ENCODE assay signal across 17 cellular contexts in the genomic region with DNA sequence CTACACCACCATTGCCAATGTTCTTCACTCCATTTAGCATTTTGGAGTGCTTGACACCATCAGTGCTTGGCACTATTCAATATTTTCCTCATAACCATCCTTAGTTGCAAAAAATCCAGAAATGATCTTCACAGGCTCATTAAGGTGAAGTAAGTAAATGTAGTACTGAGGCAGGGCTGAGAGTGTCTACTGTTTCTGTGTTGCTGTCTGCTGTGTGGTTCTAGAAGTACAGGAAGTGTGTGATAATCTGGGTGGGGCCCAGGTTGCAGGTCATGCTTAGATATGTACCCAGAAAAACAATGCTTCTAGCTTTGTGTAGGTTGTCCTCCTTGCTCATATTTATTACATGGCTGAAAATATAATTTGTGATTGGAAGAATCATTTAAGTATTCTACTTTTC.
DNase-seq lines count a peak whose midpoint lies in the region; ATAC-seq and TF ChIP-seq lines count a peak whose summit lies in the region.
"Had no signal": no experiment of that assay in that cellular context is flagged by ENCODE, and none has a peak within 500 bp of the region (broad histone marks: within the 10 kb centered on the region; RNA-seq: fewer than 3 reads in every experiment).

No MANE protein-coding gene starts in this region.

- H3K9me2 ChIP-seq in Loucy (replicated peaks; ENCODE audit: low read depth, low read length) (no peaks in the 10 kb centered on the region), PC-9 (ENCODE audit: insufficient read depth) (no peaks in the 10 kb centered on the region)

- H3K27me3 ChIP-seq in Loucy (ENCODE audit: insufficient read depth, low read length, poor library complexity, severe bottlenecking) (no peaks in the 10 kb centered on the region), PC-9 (ENCODE audit: insufficient read depth, low read depth) (no peaks in the 10 kb centered on the region)

- H3K36me3 Mint-ChIP-seq in immature natural killer cell: no peaks in the 10 kb centered on the region
- no peaks in the 10 kb centered on the region for H3K36me3 Mint-ChIP-seq in stimulated activated naive B cell treated with anti-CD40 and anti-IgM and Interleukin-4, amounts not matched to agents 10 μg/mL and 1 μg/mL and 100 μg/mL, for 72 hours
- H3K36me3 Mint-ChIP-seq: CD4-positive, alpha-beta memory T cell had no signal

- CTCF ChIA-PET in PC-9 (lab: Charles Lee): no interaction called here

- no peak for ATAC-seq in GM18511 (IDR thresholded peaks at IDR 0.05; ENCODE audit: unreplicated experiment)
- no peak for ATAC-seq in stimulated activated naive B cell treated with anti-CD40 and anti-IgM and Interleukin-4, amounts not matched to agents 10 μg/mL and 1 μg/mL and 100 μg/mL, for 72 hours (replicated peaks)

- H3K4me3 ChIP-seq in Loucy (ENCODE audit: low read length, poor library complexity, severe bottlenecking) (peak overlapping the region; percentile 3), PC-9 (no peak overlapping the region), epithelial cell of esophagus (ENCODE audit: low read length) (no peak overlapping the region)
- H3K4me3 ChIP-seq: GM23248 had no signal

- H3K27ac Mint-ChIP-seq in immature natural killer cell: peak overlapping the region; percentile 3 to 50 (median 25)
- H3K27ac Mint-ChIP-seq in stimulated activated naive B cell treated with anti-CD40 and anti-IgM and Interleukin-4, amounts not matched to agents 10 μg/mL and 1 μg/mL and 100 μg/mL, for 72 hours: no peak overlapping the region
- H3K27ac Mint-ChIP-seq: CD4-positive, alpha-beta memory T cell had no signal

- H2AFZ ChIP-seq in Loucy (ENCODE audit: low read length) (peak overlapping the region; percentile 87), PC-9 (0 out of 2 replicates have a peak overlapping the region, but pooled peaks have one; percentile 24)
- H2AFZ ChIP-seq: GM23248 had no signal

- DNase-seq in PC-9 (no peak), epithelial cell of esophagus (ENCODE audit: low read depth) (peak; percentile 49), immature natural killer cell (peak in 1 of 3 donors; percentile 3)
- no peak for DNase-seq in stimulated activated naive B cell treated with anti-CD40 and anti-IgM and Interleukin-4, amounts not matched to agents 10 μg/mL and 1 μg/mL and 100 μg/mL, for 72 hours
- DNase-seq in stimulated activated naive CD4-positive, alpha-beta T cell (lab: John Stamatoyannopoulos, UW): no peak
- DNase-seq: C1 segment of cervical spinal cord; Calu3; CD4-positive, alpha-beta memory T cell; COR-L47; DMS53; DMS79 treated with DMSO at 0.1 percent for 48 hours; GF-D8; GM23248; H7; HCEC 1CT had no signal

- H3K27ac ChIP-seq in PC-9: no peak overlapping the region
- H3K27ac ChIP-seq: GM23248 had no signal

- peak overlapping the region; percentile 2 for H3K9ac ChIP-seq in Loucy (ENCODE audit: low read depth, low read length, poor library complexity, severe bottlenecking)
- H3K9ac ChIP-seq: GM23248 had no signal

- H3K4me2 ChIP-seq in Loucy (ENCODE audit: low read depth, low read length, poor library complexity, severe bottlenecking): peak overlapping the region; percentile 33
- H3K4me2 ChIP-seq in PC-9: no peak overlapping the region

- BruUV-seq in PC-9 (replicated peaks; lab: Mats Ljungman, UMichigan): no TSS peak

- H3K9me3 ChIP-seq in Loucy (ENCODE audit: insufficient read depth, low read depth, low read length) (no peaks in the 10 kb centered on the region), PC-9 (ENCODE audit: insufficient read depth, low read depth) (no peaks in the 10 kb centered on the region)

- H3K79me2 ChIP-seq in Loucy (ENCODE audit: insufficient read depth, low read length) (no peaks in the 10 kb centered on the region), PC-9 (ENCODE audit: low read depth) (no peaks in the 10 kb centered on the region)

- H3K27me3 Mint-ChIP-seq in immature natural killer cell (ENCODE audit: low read depth in 3 of 3): no peaks in the 10 kb centered on the region
- no peaks in the 10 kb centered on the region for H3K27me3 Mint-ChIP-seq in stimulated activated naive B cell treated with anti-CD40 and anti-IgM and Interleukin-4, amounts not matched to agents 10 μg/mL and 1 μg/mL and 100 μg/mL, for 72 hours
- H3K27me3 Mint-ChIP-seq: CD4-positive, alpha-beta memory T cell had no signal

- peaks cover 0 to 6% (median 0%) of the 10 kb centered on the region in 6 donors for H3K9me3 Mint-ChIP-seq in immature natural killer cell
- H3K9me3 Mint-ChIP-seq in stimulated activated naive B cell treated with anti-CD40 and anti-IgM and Interleukin-4, amounts not matched to agents 10 μg/mL and 1 μg/mL and 100 μg/mL, for 72 hours: peaks cover 3 to 5% of the 10 kb centered on the region in 2 donors

- H3K4me1 ChIP-seq in Loucy (ENCODE audit: insufficient read depth, low read length, poor library complexity, severe bottlenecking) (peaks cover 10% of the 10 kb centered on the region), PC-9 (replicated peaks; ENCODE audit: insufficient read depth) (no peaks in the 10 kb centered on the region)

- peak overlapping the region; percentile 1 to 67 (median 4) for H3K4me3 Mint-ChIP-seq in immature natural killer cell
- H3K4me3 Mint-ChIP-seq in stimulated activated naive B cell treated with anti-CD40 and anti-IgM and Interleukin-4, amounts not matched to agents 10 μg/mL and 1 μg/mL and 100 μg/mL, for 72 hours: no peak overlapping the region
- H3K4me3 Mint-ChIP-seq: CD4-positive, alpha-beta memory T cell had no signal

- POLR2A ChIA-PET in PC-9 (lab: Charles Lee; ENCODE audit: unreplicated experiment): no interaction called here

- H3K36me3 ChIP-seq in Loucy (ENCODE audit: insufficient read depth, low read length) (no peaks in the 10 kb centered on the region), PC-9 (ENCODE audit: low read depth) (no peaks in the 10 kb centered on the region)

- peaks cover 13 to 15% of the 10 kb centered on the region in 2 donors for H3K4me1 Mint-ChIP-seq in immature natural killer cell
- H3K4me1 Mint-ChIP-seq in stimulated activated naive B cell treated with anti-CD40 and anti-IgM and Interleukin-4, amounts not matched to agents 10 μg/mL and 1 μg/mL and 100 μg/mL, for 72 hours: no peaks in the 10 kb centered on the region
- H3K4me1 Mint-ChIP-seq: CD4-positive, alpha-beta memory T cell had no signal

- no peak for TF ChIP-seq CTCF in Loucy (conservative IDR thresholded peaks at IDR 0.05; ENCODE audit: low read length)
- no peak for TF ChIP-seq CTCF in PC-9 (conservative IDR thresholded peaks at IDR 0.05)
- TF ChIP-seq CTCF in epithelial cell of esophagus (IDR thresholded peaks at IDR 0.05; ENCODE audit: insufficient read depth, low read depth, low read length, missing control alignments): no peak

- H4K20me1 ChIP-seq in Loucy (ENCODE audit: insufficient read depth, low read length, poor library complexity, severe bottlenecking) (no peaks in the 10 kb centered on the region), PC-9 (ENCODE audit: insufficient read depth) (no peaks in the 10 kb centered on the region)

- intact Hi-C loops in PC-9 (cut with micrococcal nuclease; ENCODE audit: unreplicated experiment): no loop called here

- no peaks in the 10 kb centered on the region for H3F3A ChIP-seq in Loucy (ENCODE audit: low read depth)
- H3F3A ChIP-seq in PC-9 (ENCODE audit: insufficient read depth, low read depth): no peaks in the 10 kb centered on the region

Comparison
In these comparisons a context has a peak if more than half of its experiments do, and no peak if none do; other contexts are left out.
1. H3K4me3 Mint-ChIP-seq: peak in immature natural killer cell (5 of 5); none in stimulated activated naive B cell treated with anti-CD40 and anti-IgM and Interleukin-4, amounts not matched to agents 10 μg/mL and 1 μg/mL and 100 μg/mL, for 72 hours (0 of 2).